In the genomic region with DNA sequence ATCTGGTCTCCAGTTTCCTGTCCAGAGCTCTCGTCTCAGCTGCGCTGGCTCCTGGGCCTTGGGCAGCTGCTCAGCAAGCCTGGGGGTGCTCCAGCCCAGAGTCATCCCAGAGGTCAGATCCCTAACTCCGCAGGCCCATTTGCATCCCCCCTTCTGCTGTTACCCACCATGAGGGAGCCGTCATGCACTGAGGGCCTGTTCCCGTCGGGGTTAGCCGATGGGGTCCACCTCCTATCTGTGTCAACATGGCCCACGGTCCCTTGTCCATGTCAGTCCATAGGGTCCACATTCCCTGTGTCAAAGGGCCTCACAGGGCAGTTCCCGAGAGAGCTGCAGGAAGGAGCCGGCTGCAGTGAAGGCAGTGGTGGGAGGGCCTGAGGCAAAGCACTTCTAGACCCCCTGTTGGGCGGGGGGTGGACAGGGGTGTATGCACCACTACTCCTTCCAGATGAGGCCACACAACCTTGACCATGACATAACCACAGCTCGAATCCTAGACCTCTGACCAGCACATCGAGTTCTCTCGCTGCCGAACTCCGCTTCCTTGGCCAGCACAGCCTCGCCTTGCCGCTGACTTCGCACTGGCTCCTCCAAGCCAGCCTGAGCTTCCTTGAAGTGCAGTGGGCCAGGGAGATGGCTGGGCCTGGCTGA, we compare ENCODE assay signal across 13 cellular contexts. TPM values are rescaled to one million over a fixed set of nuclear protein-coding genes. Genes with fewer than 3 reads are reported as not detected.
DNase-seq lines count a peak whose midpoint lies in the region; ATAC-seq, FAIRE-seq and TF ChIP-seq lines count a peak whose summit lies in the region.
"Had no signal": no experiment of that assay in that cellular context is flagged by ENCODE, and none has a peak within 500 bp of the region (broad histone marks: within the 10 kb centered on the region; RNA-seq: fewer than 3 reads in every experiment).

No MANE protein-coding gene starts in this region.

- H3K9me1 ChIP-seq in K562 (ENCODE audit: control insufficient read depth, insufficient read depth, low read length): peaks cover 5% of the 10 kb centered on the region

- peaks cover 56% of the 10 kb centered on the region for H3K36me3 Mint-ChIP-seq in activated naive CD4-positive, alpha-beta T cell treated with anti-CD3 and anti-CD28 coated beads for 36 hours (ENCODE audit: low read depth)
- peaks cover 30% of the 10 kb centered on the region for H3K36me3 Mint-ChIP-seq in type B pancreatic cell

- no peak for DNase-seq in activated naive CD4-positive, alpha-beta T cell treated with anti-CD3 and anti-CD28 coated beads for 36 hours
- no peak for DNase-seq in activated naive CD4-positive, alpha-beta T cell (lab: John Stamatoyannopoulos, UW)
- DNase-seq in K562 (ENCODE audit: extremely low read depth in 1 of 4, low spot score in 3 of 4) (peak in 1 of 4 experiments; percentile 33), mucosa of descending colon (peak in 2 of 3 donors; percentile 31 to 48), type B pancreatic cell (ENCODE audit: extremely low spot score, unreplicated experiment) (no peak), globus pallidus (ENCODE audit: low spot score) (no peak), NCI-H2029 treated with DMSO at 0.1 percent for 48 hours (lab: John Stamatoyannopoulos, UW) (no peak)
- DNase-seq: MV-4-11, nucleus accumbens, PC-3 had no signal

- TF ChIP-seq CTCF in K562 (IDR thresholded peaks at IDR 0.05 in 2 of 3, conservative IDR thresholded peaks at IDR 0.05 in 1 of 3; ENCODE audit: insufficient read depth in 2 of 3, low read depth in 1 of 3, low read length in 3 of 3) (no peak), mucosa of descending colon (IDR thresholded peaks at IDR 0.05) (no peak), type B pancreatic cell (conservative IDR thresholded peaks at IDR 0.05) (no peak)

- H3K36me3 ChIP-seq in K562 (ENCODE audit: control insufficient read depth, insufficient read depth, low read length): peaks cover 100% of the 10 kb centered on the region
- peaks cover 16% of the 10 kb centered on the region for H3K36me3 ChIP-seq in mucosa of descending colon (ENCODE audit: low read depth)

- intact Hi-C loops in activated naive CD4-positive, alpha-beta T cell treated with anti-CD3 and anti-CD28 coated beads for 36 hours (cut with micrococcal nuclease): loop anchor here (2.0 kb wide), 1 partner anchor 19 kb away; no protein-coding TSS in a partner anchor
- intact Hi-C loops in K562 (cut with micrococcal nuclease) (no loop called here), mucosa of descending colon (cut with DNase I, micrococcal nuclease) (no loop called here)

- H2AFZ ChIP-seq in K562 (ENCODE audit: low read depth, low read length): no peak overlapping the region

- TF ChIP-seq EP300 in K562 (IDR thresholded peaks at IDR 0.05; ENCODE audit: low read length): no peak

- H3K9me3 ChIP-seq in K562 (replicated peaks; ENCODE audit: control insufficient read depth, insufficient read depth, low read depth, low read length) (no peaks in the 10 kb centered on the region), mucosa of descending colon (no peaks in the 10 kb centered on the region)

- H3K4me3 ChIP-seq in K562 (no peak overlapping the region), mucosa of descending colon (no peak overlapping the region)

- H3K27me3 ChIP-seq in K562 (ENCODE audit: control insufficient read depth in 2 of 2, insufficient read depth in 2 of 2, low read length in 2 of 2): no peaks in the 10 kb centered on the region

- no peak overlapping the region for H3K4me3 Mint-ChIP-seq in activated naive CD4-positive, alpha-beta T cell treated with anti-CD3 and anti-CD28 coated beads for 36 hours
- H3K4me3 Mint-ChIP-seq in type B pancreatic cell: no peak overlapping the region

- H3K27ac ChIP-seq in K562 (ENCODE audit: extremely low read depth, low read depth, low read length): no peak overlapping the region

- no peak for TF ChIP-seq POLR2A in K562 (conservative IDR thresholded peaks at IDR 0.05)

- in situ Hi-C loops in K562 (cut with MboI): no loop called here

- H3K9ac ChIP-seq in K562 (ENCODE audit: insufficient read depth in 1 of 2, low read depth in 2 of 2, low read length in 2 of 2): peak overlapping the region in 1 of 2 experiments; percentile 26; a peak in 1 of 4 replicates

- no peak overlapping the region for H3K4me2 ChIP-seq in K562 (ENCODE audit: insufficient read depth, low read length)

- BruUV-seq in K562 (replicated peaks; lab: Mats Ljungman, UMichigan): no TSS peak

- no peaks in the 10 kb centered on the region for H3K9me3 Mint-ChIP-seq in activated naive CD4-positive, alpha-beta T cell treated with anti-CD3 and anti-CD28 coated beads for 36 hours
- H3K9me3 Mint-ChIP-seq in type B pancreatic cell: no peaks in the 10 kb centered on the region

- TF ChIP-seq RAD21 in K562 (CRISPR knock-in tag; conservative IDR thresholded peaks at IDR 0.05 in 1 of 2, IDR thresholded peaks at IDR 0.05 in 1 of 2): no peak

- FAIRE-seq in K562 (lab: Jason Lieb, UNC): no peak
- FAIRE-seq: urothelium cell line had no signal

- CTCF ChIA-PET in activated naive CD4-positive, alpha-beta T cell treated with anti-CD3 and anti-CD28 coated beads for 36 hours (lab: Charles Lee): interaction anchor here (0.7 kb wide), 1 partner anchor 44 kb away, joined by 3 read pairs; no protein-coding TSS in a partner anchor
- CTCF ChIA-PET in K562 (lab: Yijun Ruan, JAX; ENCODE audit: low intra/inter-chr PET ratio): no interaction called here

- H4K20me1 ChIP-seq in K562 (replicated peaks; ENCODE audit: control insufficient read depth, insufficient read depth, low read length): peaks cover 18% of the 10 kb centered on the region

- peaks cover 7 to 19% of the 10 kb centered on the region in 2 experiments; a peak in 4 of 5 replicates for H3K4me1 ChIP-seq in K562 (replicated peaks in 1 of 2; ENCODE audit: control insufficient read depth in 2 of 2, insufficient read depth in 2 of 2, low read length in 2 of 2)
- peaks cover 61% of the 10 kb centered on the region for H3K4me1 ChIP-seq in mucosa of descending colon (ENCODE audit: low read depth)

- H3K27ac Mint-ChIP-seq in activated naive CD4-positive, alpha-beta T cell treated with anti-CD3 and anti-CD28 coated beads for 36 hours: peak overlapping the region; percentile 53
- peak overlapping the region; percentile 68 for H3K27ac Mint-ChIP-seq in type B pancreatic cell

- POLR2A ChIA-PET in K562 (lab: Yijun Ruan, JAX): interaction anchor here (0.6 to 1.5 kb wide), 7 partner anchors 10 to 29 kb away, joined by 3 to 5 read pairs (median 4); a partner anchor contains a TSS

- H3K79me2 ChIP-seq in K562 (ENCODE audit: control insufficient read depth, insufficient read depth, low read length): peaks cover 37% of the 10 kb centered on the region

- WGBS in K562 (ENCODE audit: insufficient coverage, low coverage, missing lambda C conversion rate): 95% methylated on average over 14 of the region's 19 CpGs

- H3K27me3 Mint-ChIP-seq in activated naive CD4-positive, alpha-beta T cell treated with anti-CD3 and anti-CD28 coated beads for 36 hours (ENCODE audit: low read depth): no peaks in the 10 kb centered on the region
- H3K27me3 Mint-ChIP-seq in type B pancreatic cell: no peaks in the 10 kb centered on the region

- peaks cover 54% of the 10 kb centered on the region for H3K4me1 Mint-ChIP-seq in activated naive CD4-positive, alpha-beta T cell treated with anti-CD3 and anti-CD28 coated beads for 36 hours (ENCODE audit: low read depth)
- peaks cover 25% of the 10 kb centered on the region for H3K4me1 Mint-ChIP-seq in type B pancreatic cell (ENCODE audit: unreplicated experiment)

- no peak for ATAC-seq in K562
- ATAC-seq in mucosa of descending colon: no peak
- no peak for ATAC-seq in HG03135 (IDR thresholded peaks at IDR 0.05; ENCODE audit: unreplicated experiment)
- ATAC-seq: left lobe of liver, PC-3 had no signal

TF ChIP-seq in K562, 482 proteins besides CTCF, POLR2A, EP300 and RAD21 (continues in another document):
- TF ChIP-seq GATAD2A (IDR thresholded peaks at IDR 0.05): no peak
- no peak for TF ChIP-seq KAT8 (IDR thresholded peaks at IDR 0.05; ENCODE audit: low read depth)
- TF ChIP-seq, protein P1, sequence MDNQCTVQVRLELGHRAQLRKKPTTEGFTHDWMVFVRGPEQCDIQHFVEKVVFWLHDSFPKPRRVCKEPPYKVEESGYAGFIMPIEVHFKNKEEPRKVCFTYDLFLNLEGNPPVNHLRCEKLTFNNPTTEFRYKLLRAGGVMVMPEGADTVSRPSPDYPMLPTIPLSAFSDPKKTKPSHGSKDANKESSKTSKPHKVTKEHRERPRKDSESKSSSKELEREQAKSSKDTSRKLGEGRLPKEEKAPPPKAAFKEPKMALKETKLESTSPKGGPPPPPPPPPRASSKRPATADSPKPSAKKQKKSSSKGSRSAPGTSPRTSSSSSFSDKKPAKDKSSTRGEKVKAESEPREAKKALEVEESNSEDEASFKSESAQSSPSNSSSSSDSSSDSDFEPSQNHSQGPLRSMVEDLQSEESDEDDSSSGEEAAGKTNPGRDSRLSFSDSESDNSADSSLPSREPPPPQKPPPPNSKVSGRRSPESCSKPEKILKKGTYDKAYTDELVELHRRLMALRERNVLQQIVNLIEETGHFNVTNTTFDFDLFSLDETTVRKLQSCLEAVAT (IDR thresholded peaks at IDR 0.05): no peak
- peak; percentile 37; the same call in 1 of the 2 replicates for TF ChIP-seq POLR2G (IDR thresholded peaks at IDR 0.05; ENCODE audit: low read depth, low read length)
- no peak for TF ChIP-seq GATAD2B (IDR thresholded peaks at IDR 0.05; ENCODE audit: borderline replicate concordance)
- TF ChIP-seq HDGF (IDR thresholded peaks at IDR 0.05): no peak

RNA-seq across cellular contexts. Expression of a gene that starts 24.9 kb away (rescaled TPM):
- 100 to 1,000 TPM; 271 to 295 TPM for total RNA-seq in activated naive CD4-positive, alpha-beta T cell treated with anti-CD3 and anti-CD28 coated beads for 36 hours
- 72.4 and 125 TPM in 2 replicates for total RNA-seq in K562 (2011; cell fraction: chromatin; rRNA removed; ENCODE audit: low replicate concordance)
- 75.3 and 90.2 TPM in 2 replicates for total RNA-seq in K562 (2011; cell fraction: nucleolus; rRNA removed)
- 64.2 and 70.3 TPM in 2 replicates for total RNA-seq in K562 (2011; cell fraction: nucleoplasm; rRNA removed)
- total RNA-seq in K562 (2014; rRNA removed) (151 and 154 TPM in 2 replicates), K562 (2014; rRNA removed; fragmentation: Illumina TruSeq; extraction: Trizol) (111 and 112 TPM in 2 replicates), K562 (2015; rRNA removed; fragmentation: Illumina TruSeq; extraction: Trizol) (120 and 124 TPM in 2 replicates), K562 (2021) (186 and 213 TPM in 2 replicates), mucosa of descending colon (100 to 1,000 TPM; 366 to 467 (median 380) TPM), type B pancreatic cell (ENCODE audit: low replicate concordance) (227 and 313 TPM in 2 replicates)
- polyA plus RNA-seq in K562 (2011; rRNA removed) (140 and 186 TPM in 2 replicates), K562 (2014; fragmentation: Illumina TruSeq; extraction: Trizol) (139 and 149 TPM in 2 replicates), K562 (2014; fragmentation: Nextera tagmentation; extraction: Ambion mirVana) (10 to 100 TPM; 16.1 to 23.0 TPM), K562 (2014; rRNA removed) (120 and 125 TPM in 2 replicates)
- polyA plus RNA-seq in K562 (2011; cell fraction: cytosol; rRNA removed): 176 and 298 TPM in 2 replicates
- 133 and 190 TPM in 2 replicates for polyA plus RNA-seq in K562 (2011; cell fraction: nucleus; rRNA removed)
- 144 and 177 TPM in 2 replicates for polyA plus RNA-seq in K562 (2012)
- 188 and 256 TPM in 2 replicates for polyA minus RNA-seq in K562 (2011; rRNA and poly(A)+ RNA removed)
- polyA minus RNA-seq in K562 (2011; cell fraction: cytosol; rRNA and poly(A)+ RNA removed): 111 and 132 TPM in 2 replicates
- polyA minus RNA-seq in K562 (2011; cell fraction: nucleus; rRNA and poly(A)+ RNA removed): 53.7 and 56.2 TPM in 2 replicates

Comparison
In these comparisons a context has a peak if more than half of its experiments do, and no peak if none do; other contexts are left out.
1. DNase-seq: peak in mucosa of descending colon (2 of 3); none in activated naive CD4-positive, alpha-beta T cell treated with anti-CD3 and anti-CD28 coated beads for 36 hours (single experiment), activated naive CD4-positive, alpha-beta T cell (0 of 4), type B pancreatic cell (single experiment), globus pallidus (single experiment) and NCI-H2029 treated with DMSO at 0.1 percent for 48 hours (single experiment).